ENCODE assay signal across 10 cellular contexts in genomic region chr11:120208012-120208441, GRCh38. TPM values are rescaled to one million over a fixed set of nuclear protein-coding genes. Genes with fewer than 3 reads are reported as not detected.
A peak's percentile ranks its signal among the peaks of the same experiment; 100 is the strongest.
DNase-seq lines count a peak whose midpoint lies in the region; ATAC-seq and TF ChIP-seq lines count a peak whose summit lies in the region.
"Had no signal": no experiment of that assay in that cellular context is flagged by ENCODE, and none has a peak within 500 bp of the region (broad histone marks: within the 10 kb centered on the region; RNA-seq: fewer than 3 reads in every experiment).

No MANE protein-coding gene starts in this region.

- intact Hi-C loops in natural killer cell (cut with micrococcal nuclease): no loop called here

- H3K9me3 Mint-ChIP-seq in natural killer cell: no peaks in the 10 kb centered on the region
- no peaks in the 10 kb centered on the region for H3K9me3 Mint-ChIP-seq in natural killer cell treated with Interleukin-12 subunit alpha and Interleukin-12 subunit beta and Interleukin-15 and Interleukin-18, amount 100 ng/mL, for 72 hours
- H3K9me3 Mint-ChIP-seq: activated CD4-positive, alpha-beta T cell treated with anti-CD3 and anti-CD28 coated beads, Interleukin-2, amount 10 ng/mL, durations not matched to agents 24 days and 14 days had no signal

- peaks cover 28 to 36% of the 10 kb centered on the region in 2 donors for H3K4me1 Mint-ChIP-seq in natural killer cell
- H3K4me1 Mint-ChIP-seq in natural killer cell treated with Interleukin-12 subunit alpha and Interleukin-12 subunit beta and Interleukin-15 and Interleukin-18, amount 100 ng/mL, for 72 hours (ENCODE audit: low read depth in 2 of 2): peaks cover 25 to 27% of the 10 kb centered on the region in 2 donors

- H3K27ac Mint-ChIP-seq in natural killer cell: no peak overlapping the region
- H3K27ac Mint-ChIP-seq in natural killer cell treated with Interleukin-12 subunit alpha and Interleukin-12 subunit beta and Interleukin-15 and Interleukin-18, amount 100 ng/mL, for 72 hours: no peak overlapping the region
- H3K27ac Mint-ChIP-seq: activated CD4-positive, alpha-beta T cell treated with anti-CD3 and anti-CD28 coated beads, Interleukin-2, amount 10 ng/mL, durations not matched to agents 24 days and 14 days had no signal

- TF ChIP-seq CTCF in natural killer cell (IDR thresholded peaks at IDR 0.05) (no peak), cardiac fibroblast (IDR thresholded peaks at IDR 0.05; ENCODE audit: low read depth, low read length) (no peak)

- no peak overlapping the region for H3K4me3 ChIP-seq in cardiac fibroblast (replicated peaks in 1 of 2; ENCODE audit: low read depth in 2 of 2, low read length in 2 of 2)

- no peaks in the 10 kb centered on the region for H3K36me3 Mint-ChIP-seq in natural killer cell
- H3K36me3 Mint-ChIP-seq in natural killer cell treated with Interleukin-12 subunit alpha and Interleukin-12 subunit beta and Interleukin-15 and Interleukin-18, amount 100 ng/mL, for 72 hours: no peaks in the 10 kb centered on the region

- ATAC-seq in natural killer cell: no peak
- no peak for ATAC-seq in natural killer cell treated with Interleukin-12 subunit alpha and Interleukin-12 subunit beta and Interleukin-15 and Interleukin-18, amount 100 ng/mL, for 72 hours
- no peak for ATAC-seq in GM21717 (IDR thresholded peaks at IDR 0.05; ENCODE audit: unreplicated experiment)

- no peak for DNase-seq in natural killer cell
- no peak for DNase-seq in natural killer cell treated with Interleukin-12 subunit alpha and Interleukin-12 subunit beta and Interleukin-15 and Interleukin-18, amount 100 ng/mL, for 72 hours (ENCODE audit: low spot score)
- peak; percentile 43 to 64 for DNase-seq in cardiac fibroblast (ENCODE audit: low read depth in 2 of 2)
- DNase-seq in midbrain (lab: John Stamatoyannopoulos, UW): peak; percentile 53
- no peak for DNase-seq in HUDEP-2 (lab: John Stamatoyannopoulos, UW; ENCODE audit: unreplicated experiment in 76 of 76)
- DNase-seq in GM03348 (ENCODE audit: low spot score): no peak
- DNase-seq in activated gamma-delta T cell treated with Interleukin-2 at 50 U/mL for 16 hours: no peak
- DNase-seq: activated CD4-positive, alpha-beta T cell treated with anti-CD3 and anti-CD28 coated beads, Interleukin-2, amount 10 ng/mL, durations not matched to agents 24 days and 14 days; amniotic stem cell had no signal

- H3K27me3 Mint-ChIP-seq in natural killer cell (ENCODE audit: low read depth in 2 of 2): peaks cover 38 to 42% of the 10 kb centered on the region in 2 donors
- H3K27me3 Mint-ChIP-seq in natural killer cell treated with Interleukin-12 subunit alpha and Interleukin-12 subunit beta and Interleukin-15 and Interleukin-18, amount 100 ng/mL, for 72 hours: peaks cover 32 to 37% of the 10 kb centered on the region in 2 donors

- peak overlapping the region; percentile 39 for H3K4me3 Mint-ChIP-seq in natural killer cell
- no peak overlapping the region for H3K4me3 Mint-ChIP-seq in natural killer cell treated with Interleukin-12 subunit alpha and Interleukin-12 subunit beta and Interleukin-15 and Interleukin-18, amount 100 ng/mL, for 72 hours
- H3K4me3 Mint-ChIP-seq: activated CD4-positive, alpha-beta T cell treated with anti-CD3 and anti-CD28 coated beads, Interleukin-2, amount 10 ng/mL, durations not matched to agents 24 days and 14 days had no signal

RNA-seq across cellular contexts. Expression of gene OAF, which starts 2.8 kb away (rescaled TPM):
- total RNA-seq in natural killer cell: 1 to 10 TPM; 2.8 to 5.1 (median 3.8) TPM
- 1 to 10 TPM; 1.1 to 1.9 TPM for total RNA-seq in natural killer cell treated with Interleukin-12 subunit alpha and Interleukin-12 subunit beta and Interleukin-15 and Interleukin-18, amount 100 ng/mL, for 72 hours

RNA-seq across cellular contexts. Expression of gene POU2F3, which starts 31.9 kb away (rescaled TPM):
- total RNA-seq in natural killer cell: not detected
- not detected for total RNA-seq in natural killer cell treated with Interleukin-12 subunit alpha and Interleukin-12 subunit beta and Interleukin-15 and Interleukin-18, amount 100 ng/mL, for 72 hours
- total RNA-seq: activated CD4-positive, alpha-beta T cell treated with anti-CD3 and anti-CD28 coated beads, Interleukin-2, amount 10 ng/mL, durations not matched to agents 24 days and 14 days had no signal

Comparison
In these comparisons a context has a peak if more than half of its experiments do, and no peak if none do; other contexts are left out.
1. DNase-seq: peak in cardiac fibroblast (2 of 2) and midbrain (single experiment); none in natural killer cell (single experiment), natural killer cell treated with Interleukin-12 subunit alpha and Interleukin-12 subunit beta and Interleukin-15 and Interleukin-18, amount 100 ng/mL, for 72 hours (single experiment), HUDEP-2 (0 of 76), GM03348 (single experiment) and activated gamma-delta T cell treated with Interleukin-2 at 50 U/mL for 16 hours (single experiment).